In genomic region chr17:48570325-48571023, GRCh38 we compare ENCODE assay signal across 15 cellular contexts. TPM values are rescaled to one million over a fixed set of nuclear protein-coding genes. Genes with fewer than 3 reads are reported as not detected.
DNase-seq lines count a peak whose midpoint lies in the region; ATAC-seq and TF ChIP-seq lines count a peak whose summit lies in the region.
"Had no signal": no experiment of that assay in that cellular context is flagged by ENCODE, and none has a peak within 500 bp of the region (broad histone marks: within the 10 kb centered on the region; RNA-seq: fewer than 3 reads in every experiment).

No MANE protein-coding gene starts in this region.

- DNase-seq in right cardiac atrium (peak in 1 of 3 donors; percentile 62), cardiac septum (ENCODE audit: low spot score) (no peak), esophagus squamous epithelium (lab: John Stamatoyannopoulos, UW) (no peak), aorta (peak in 1 of 2 donors; percentile 53), NCI-H2171 (lab: John Stamatoyannopoulos, UW) (no peak), NCI-H2196 treated with DMSO at 0.1 percent for 48 hours (lab: John Stamatoyannopoulos, UW; ENCODE audit: unreplicated experiment) (no peak)
- DNase-seq in activated effector memory CD4-positive, alpha-beta T cell treated with anti-CD3 and anti-CD28 coated beads, Interleukin-2, amount 50 U/mL, for 16 hours = no peak
- DNase-seq: anterior cingulate cortex, DMS153, GOT3 had no signal

- ATAC-seq in right cardiac atrium (peak in 1 of 2 donors; percentile 28), aorta (ENCODE audit: low FRiP score) (peak; percentile 51)
- ATAC-seq: activated CD4-positive, CD25-positive, alpha-beta regulatory T cell treated with anti-CD3 and anti-CD28 coated beads, Interleukin-2, amount 50 U/mL, for 24 hours; GM12878 had no signal

- intact Hi-C loops in right cardiac atrium (cut with DNase I) = no loop called here
- intact Hi-C loops in cardiac septum (cut with DNase I) = no loop called here
- intact Hi-C loops in esophagus squamous epithelium (cut with DNase I) = no loop called here
- intact Hi-C loops in aorta (cut with DNase I) = no loop called here

- no peak overlapping the region for H3K9ac ChIP-seq in neural cell (ENCODE audit: low read length)

- H4K20me1 ChIP-seq in neural cell (ENCODE audit: insufficient read depth) = no peaks in the 10 kb centered on the region

- no peaks in the 10 kb centered on the region for H3F3A ChIP-seq in neural cell (ENCODE audit: insufficient read depth, low read length, poor library complexity, severe bottlenecking)

- no peak overlapping the region for H3K4me2 ChIP-seq in neural cell (ENCODE audit: low read length)

- H3K4me3 ChIP-seq in right cardiac atrium (ENCODE audit: low read length) = no peak overlapping the region
- peak overlapping the region; percentile 4 to 83 (median 32) for H3K4me3 ChIP-seq in esophagus squamous epithelium
- no peak overlapping the region for H3K4me3 ChIP-seq in neural cell (ENCODE audit: low read length)
- H3K4me3 ChIP-seq in aorta (ENCODE audit: low read length in 2 of 2) = peak overlapping the region in 1 of 2 donors; percentile 31
- H3K4me3 ChIP-seq: GM12878, mucosa of descending colon, SK-N-MC had no signal

- peak overlapping the region; percentile 54 for H3K27ac ChIP-seq in right cardiac atrium (ENCODE audit: low read length)
- peak overlapping the region; percentile 88 to 93 (median 92) for H3K27ac ChIP-seq in esophagus squamous epithelium
- H3K27ac ChIP-seq in neural cell (ENCODE audit: low read length) = no peak overlapping the region
- H3K27ac ChIP-seq in aorta (ENCODE audit: low read depth in 1 of 2, low read length in 2 of 2) = peak overlapping the region; percentile 25 to 81
- H3K27ac ChIP-seq: SK-N-MC had no signal

- H3K9me3 ChIP-seq in right cardiac atrium (ENCODE audit: control insufficient read depth, low read length) = no peaks in the 10 kb centered on the region
- no peaks in the 10 kb centered on the region for H3K9me3 ChIP-seq in esophagus squamous epithelium
- H3K9me3 ChIP-seq in neural cell (ENCODE audit: low read length) = no peaks in the 10 kb centered on the region
- H3K9me3 ChIP-seq in aorta (ENCODE audit: control insufficient read depth, low read length) = no peaks in the 10 kb centered on the region
- H3K9me3 ChIP-seq: mucosa of descending colon had no signal

- TF ChIP-seq RAD21 in neural cell (conservative IDR thresholded peaks at IDR 0.05) = no peak

- no peaks in the 10 kb centered on the region for H3K36me3 ChIP-seq in esophagus squamous epithelium
- H3K36me3 ChIP-seq in neural cell (ENCODE audit: insufficient read depth, low read length) = no peaks in the 10 kb centered on the region
- H3K36me3 ChIP-seq in aorta (ENCODE audit: control insufficient read depth in 1 of 2, insufficient read depth in 2 of 2, low read length in 1 of 2) = no peaks in the 10 kb centered on the region

- no peak for TF ChIP-seq EP300 in neural cell (conservative IDR thresholded peaks at IDR 0.05; ENCODE audit: poor library complexity, severe bottlenecking)

- H2AFZ ChIP-seq in neural cell (ENCODE audit: low read depth, low read length) = no peak overlapping the region

- H3K27me3 ChIP-seq in right cardiac atrium (ENCODE audit: control insufficient read depth, insufficient read depth) (peaks cover 5% of the 10 kb centered on the region), esophagus squamous epithelium (peaks cover 0 to 99% (median 7%) of the 10 kb centered on the region in 4 donors), neural cell (ENCODE audit: insufficient read depth, low read depth, low read length) (peaks cover 100% of the 10 kb centered on the region), aorta (ENCODE audit: control insufficient read depth in 1 of 2, insufficient read depth in 2 of 2, low read length in 1 of 2) (no peaks in the 10 kb centered on the region)

- WGBS in right cardiac atrium = 24% methylated on average over 19 of the region's 19 CpGs
- WGBS in esophagus squamous epithelium, 2 donors = 21 to 29% methylated on average over 12 to 14 of the region's 19 CpGs
- WGBS in aorta, 2 donors = 6 to 15% methylated on average over 19 of the region's 19 CpGs

- H3K79me2 ChIP-seq in neural cell (replicated peaks; ENCODE audit: insufficient read depth, low read length) = no peaks in the 10 kb centered on the region

- no peaks in the 10 kb centered on the region for H3K9me2 ChIP-seq in neural cell (ENCODE audit: insufficient read depth, low read length)

- H3K4me1 ChIP-seq in right cardiac atrium (ENCODE audit: control insufficient read depth, insufficient read depth, low read length) (peaks cover 8% of the 10 kb centered on the region), esophagus squamous epithelium (peaks cover 0 to 96% (median 59%) of the 10 kb centered on the region in 3 donors), aorta (ENCODE audit: control insufficient read depth in 1 of 2, insufficient read depth in 2 of 2, low read length in 2 of 2) (peaks cover 0 to 13% of the 10 kb centered on the region in 2 donors)

- TF ChIP-seq POLR2A in esophagus squamous epithelium (IDR thresholded peaks at IDR 0.05) = no peak

- TF ChIP-seq CTCF in esophagus squamous epithelium (IDR thresholded peaks at IDR 0.05) = no peak
- no peak for TF ChIP-seq CTCF in neural cell (IDR thresholded peaks at IDR 0.05; ENCODE audit: poor library complexity, severe bottlenecking)

TF ChIP-seq in neural cell, 6 proteins besides CTCF, POLR2A, EP300 and RAD21:
- TF ChIP-seq POLR2AphosphoS5 (IDR thresholded peaks at IDR 0.05) (no peak), EZH2 (IDR thresholded peaks at IDR 0.05; ENCODE audit: borderline replicate concordance, insufficient read depth, low read length, poor library complexity, severe bottlenecking) (peak; percentile 62), SMC3 (conservative IDR thresholded peaks at IDR 0.05; ENCODE audit: poor library complexity) (no peak)
TF ChIP-seq in neural cell: peak in this region for 1.

RNA-seq across cellular contexts. Expression of gene HOXB4, which starts 7.7 kb away (rescaled TPM):
- total RNA-seq in right cardiac atrium (1 to 10 TPM in 1 of 4 donors, under 1 TPM in 3; 0.38 to 1.1 (median 0.52) TPM), cardiac septum (1.6 TPM), esophagus squamous epithelium (1 to 10 TPM in 3 of 4 donors, under 1 TPM in 1; 0.27 to 2.9 (median 1.8) TPM), aorta (10 to 100 TPM in 1 of 2 donors, 1 to 10 TPM in 1; 6.6 to 17.9 TPM)
- polyA plus RNA-seq in right cardiac atrium (1.1 TPM), neural cell (not detected in 2 replicates), aorta (10 to 100 TPM in 1 of 2 donors, 1 to 10 TPM in 1; 1.4 to 11.5 TPM)
- not detected in 2 replicates for polyA minus RNA-seq in neural cell

RNA-seq across cellular contexts. Expression of gene HOXB3, which starts 19.6 kb away (rescaled TPM):
- total RNA-seq in right cardiac atrium (1 to 10 TPM; 1.2 to 2.3 (median 2.2) TPM), cardiac septum (4.2 TPM), esophagus squamous epithelium (10 to 100 TPM in 1 of 4 donors, 1 to 10 TPM in 3; 2.5 to 11.1 (median 5.8) TPM), aorta (10 to 100 TPM; 20.0 to 62.9 TPM)
- polyA plus RNA-seq in right cardiac atrium (2.8 TPM), neural cell (not detected in 2 replicates), aorta (10 to 100 TPM in 1 of 2 donors, 1 to 10 TPM in 1; 2.4 to 30.5 TPM)
- polyA minus RNA-seq in neural cell = not detected in 2 replicates

RNA-seq across cellular contexts. Expression of gene HOXB5, which starts 23.1 kb away (rescaled TPM):
- total RNA-seq in right cardiac atrium (under 1 TPM in 3 of 4 donors, not detected in 1; 0.12 to 0.37 (median 0.14) TPM), cardiac septum (not detected), esophagus squamous epithelium (not detected), aorta (1 to 10 TPM; 1.4 to 5.9 TPM)
- polyA plus RNA-seq in right cardiac atrium (0.14 TPM), neural cell (not detected in 2 replicates), aorta (1 to 10 TPM in 1 of 2 donors, not detected in 1; 3.6 TPM)
- not detected in 2 replicates for polyA minus RNA-seq in neural cell
- total RNA-seq: GM12878 had no signal
- polyA plus RNA-seq: GM12878 had no signal

RNA-seq across cellular contexts. Expression of gene HOXB2, which starts 25.6 kb away (rescaled TPM):
- 1 to 10 TPM; 2.4 to 9.9 (median 6.0) TPM for total RNA-seq in right cardiac atrium
- polyA plus RNA-seq in right cardiac atrium = 5.5 TPM
- 4.9 TPM for total RNA-seq in cardiac septum
- 10 to 100 TPM in 3 of 4 donors, 1 to 10 TPM in 1; 9.2 to 24.2 (median 17.1) TPM for total RNA-seq in esophagus squamous epithelium
- polyA plus RNA-seq in neural cell = not detected in 2 replicates
- not detected in 2 replicates for polyA minus RNA-seq in neural cell
- total RNA-seq in aorta = 10 to 100 TPM; 25.4 to 36.9 TPM
- 10 to 100 TPM in 1 of 2 donors, 1 to 10 TPM in 1; 7.6 to 61.0 TPM for polyA plus RNA-seq in aorta

RNA-seq across cellular contexts. Expression of gene HOXB6, which starts 34.3 kb away (rescaled TPM):
- total RNA-seq in right cardiac atrium = 1 to 10 TPM in 2 of 4 donors, under 1 TPM in 2; 0.74 to 1.8 (median 1.0) TPM
- polyA plus RNA-seq in right cardiac atrium = 1.1 TPM
- total RNA-seq in cardiac septum = 0.92 TPM
- total RNA-seq in esophagus squamous epithelium = 1 to 10 TPM in 2 of 4 donors, not detected in 2; 1.3 to 3.1 TPM
- polyA plus RNA-seq in neural cell = not detected in 2 replicates
- not detected in 2 replicates for polyA minus RNA-seq in neural cell
- total RNA-seq in aorta = 10 to 100 TPM in 1 of 2 donors, 1 to 10 TPM in 1; 5.8 to 16.8 TPM
- polyA plus RNA-seq in aorta = 1 to 10 TPM; 3.9 to 4.1 TPM

Comparison
In these comparisons a context has a peak if more than half of its experiments do, and no peak if none do; other contexts are left out.
1. H3K4me3 ChIP-seq: peak in esophagus squamous epithelium (4 of 4); none in right cardiac atrium (single experiment) and neural cell (single experiment).